20 cellular contexts compared by ENCODE assay signal in genomic region chrX:150566734-150567182, GRCh38. TPM values are rescaled to one million over a fixed set of nuclear protein-coding genes. Genes with fewer than 3 reads are reported as not detected.
DNase-seq lines count a peak whose midpoint lies in the region; ATAC-seq and TF ChIP-seq lines count a peak whose summit lies in the region.
"Had no signal": no experiment of that assay in that cellular context is flagged by ENCODE, and none has a peak within 500 bp of the region (broad histone marks: within the 10 kb centered on the region; RNA-seq: fewer than 3 reads in every experiment).

No MANE protein-coding gene starts in this region.

- intact Hi-C loops in left cardiac atrium (cut with DNase I), result no loop called here

- peak overlapping the region; percentile 87 for H3K27ac ChIP-seq in HUES48 (ENCODE audit: low read depth, low read length)
- H3K27ac ChIP-seq: breast epithelium had no signal

- DNase-seq in DMS 273 (lab: John Stamatoyannopoulos, UW; ENCODE audit: unreplicated experiment) (peak; percentile 73), WTC11 (ENCODE audit: low spot score) (peak; percentile 72), medulla oblongata (ENCODE audit: extremely low spot score) (peak; percentile 35), left cardiac atrium (no peak), osteocyte (ENCODE audit: extremely low spot score, unreplicated experiment) (no peak)
- DNase-seq: activated CD4-positive, alpha-beta T cell treated with anti-CD3 and anti-CD28 coated beads, Interleukin-2, amount 10 ng/mL, durations not matched to agents 24 days and 14 days; CD4-positive, CD25-positive, alpha-beta regulatory T cell; cortex of kidney; foreskin fibroblast; mucosa of descending colon; NCI-H510A treated with DMSO at 0.1 percent for 48 hours; OCI-M1; retina; Right ventricle myocardium superior; T-cell had no signal

- peak overlapping the region; percentile 98 for H3K27ac Mint-ChIP-seq in WTC11
- no peak overlapping the region for H3K27ac Mint-ChIP-seq in osteocyte (ENCODE audit: unreplicated experiment)
- H3K27ac Mint-ChIP-seq: activated CD4-positive, alpha-beta T cell treated with anti-CD3 and anti-CD28 coated beads, Interleukin-2, amount 10 ng/mL, durations not matched to agents 24 days and 14 days; CD4-positive, CD25-positive, alpha-beta regulatory T cell; T-cell had no signal

- no peaks in the 10 kb centered on the region; the same call in none of the 2 replicates for H3K9me3 ChIP-seq in HUES48 (ENCODE audit: control insufficient read depth, insufficient read depth, low read length)
- H3K9me3 ChIP-seq: breast epithelium, mucosa of descending colon had no signal

- peak; percentile 58 for ATAC-seq in WTC11
- no peak for ATAC-seq in GM18907 (IDR thresholded peaks at IDR 0.05; ENCODE audit: unreplicated experiment)
- no peak for ATAC-seq in HG03571 (IDR thresholded peaks at IDR 0.05; ENCODE audit: unreplicated experiment)
- ATAC-seq in left cardiac atrium, result no peak
- ATAC-seq: left lobe of liver, mucosa of descending colon, T-cell had no signal

- CTCF ChIA-PET in WTC11 (lab: Charles Lee), result interaction anchor here (0.9 to 1.2 kb wide), 2 partner anchors 114 to 201 kb away, joined by 3 read pairs; no protein-coding TSS in a partner anchor

- peak overlapping the region; percentile 41 for H3K4me3 Mint-ChIP-seq in WTC11
- H3K4me3 Mint-ChIP-seq in osteocyte (ENCODE audit: unreplicated experiment), result no peak overlapping the region
- H3K4me3 Mint-ChIP-seq: activated CD4-positive, alpha-beta T cell treated with anti-CD3 and anti-CD28 coated beads, Interleukin-2, amount 10 ng/mL, durations not matched to agents 24 days and 14 days; T-cell had no signal

- 0 out of 2 replicates have a peak overlapping the region, but pooled peaks have one; percentile 9 for H3K9ac ChIP-seq in HUES48 (ENCODE audit: low read depth, low read length)

- H3K4me1 Mint-ChIP-seq in WTC11, result peaks cover 45% of the 10 kb centered on the region
- H3K4me1 Mint-ChIP-seq in osteocyte (ENCODE audit: unreplicated experiment), result peaks cover 18% of the 10 kb centered on the region

- POLR2A ChIA-PET in WTC11 (lab: Charles Lee), result interaction anchor here (1.2 kb wide), 1 partner anchor 58 kb away, joined by 3 read pairs; no protein-coding TSS in a partner anchor

- no peaks in the 10 kb centered on the region; the same call in 1 of the 2 replicates for H3K27me3 ChIP-seq in HUES48 (ENCODE audit: control insufficient read depth, insufficient read depth, low read length)

- 0 out of 2 replicates have a peak overlapping the region, but pooled peaks have one; percentile 30 for H3K4me3 ChIP-seq in HUES48 (ENCODE audit: low read depth, low read length)
- H3K4me3 ChIP-seq: breast epithelium, mucosa of descending colon had no signal

- H3K36me3 ChIP-seq in HUES48 (ENCODE audit: control insufficient read depth, insufficient read depth, low read length), result no peaks in the 10 kb centered on the region
- H3K36me3 ChIP-seq: breast epithelium had no signal

- H3K36me3 Mint-ChIP-seq in WTC11 (no peaks in the 10 kb centered on the region), osteocyte (ENCODE audit: unreplicated experiment) (peaks cover 2% of the 10 kb centered on the region)
- H3K36me3 Mint-ChIP-seq: CD4-positive, CD25-positive, alpha-beta regulatory T cell; T-cell had no signal

- H3K27me3 Mint-ChIP-seq in WTC11 (ENCODE audit: low read depth), result peaks cover 10% of the 10 kb centered on the region
- no peaks in the 10 kb centered on the region for H3K27me3 Mint-ChIP-seq in osteocyte (ENCODE audit: unreplicated experiment)
- H3K27me3 Mint-ChIP-seq: activated CD4-positive, alpha-beta T cell treated with anti-CD3 and anti-CD28 coated beads, Interleukin-2, amount 10 ng/mL, durations not matched to agents 24 days and 14 days; CD4-positive, CD25-positive, alpha-beta regulatory T cell had no signal

- TF ChIP-seq CTCF in WTC11 (IDR thresholded peaks at IDR 0.05) (no peak), osteocyte (IDR thresholded peaks at IDR 0.05) (no peak)

- peaks cover 31% of the 10 kb centered on the region for H3K4me1 ChIP-seq in HUES48 (ENCODE audit: control insufficient read depth, insufficient read depth, low read length)
- H3K4me1 ChIP-seq: breast epithelium had no signal

- H3K9me3 Mint-ChIP-seq in WTC11 (no peaks in the 10 kb centered on the region), osteocyte (ENCODE audit: unreplicated experiment) (peaks cover 3% of the 10 kb centered on the region)
- H3K9me3 Mint-ChIP-seq: activated CD4-positive, alpha-beta T cell treated with anti-CD3 and anti-CD28 coated beads, Interleukin-2, amount 10 ng/mL, durations not matched to agents 24 days and 14 days; CD4-positive, CD25-positive, alpha-beta regulatory T cell; T-cell had no signal

TF ChIP-seq in WTC11, 78 proteins besides CTCF, POLR2A, EP300 and RAD21:
- TF ChIP-seq PRDM15 (CRISPR knock-in tag; IDR thresholded peaks at IDR 0.05), result peak; percentile 80
- no peak for TF ChIP-seq ELF4 (CRISPR knock-in tag; IDR thresholded peaks at IDR 0.05; ENCODE audit: low read depth)

RNA-seq across cellular contexts. Expression of gene MTM1, which starts 1.7 kb away (rescaled TPM):
- total RNA-seq in WTC11 (2021) (7.6 to 10.4 TPM (median 8.6 TPM) in 3 replicates), left cardiac atrium (10 to 100 TPM; 10.4 to 14.1 TPM), osteocyte (6.7 and 10.2 TPM in 2 replicates)

Comparison
In these comparisons a context has a peak if more than half of its experiments do, and no peak if none do; other contexts are left out.
1. DNase-seq: peak in DMS 273 (single experiment), WTC11 (single experiment) and medulla oblongata (single experiment); none in left cardiac atrium (single experiment) and osteocyte (single experiment).